ENCODE assay signal across 8 cellular contexts in the genomic region with DNA sequence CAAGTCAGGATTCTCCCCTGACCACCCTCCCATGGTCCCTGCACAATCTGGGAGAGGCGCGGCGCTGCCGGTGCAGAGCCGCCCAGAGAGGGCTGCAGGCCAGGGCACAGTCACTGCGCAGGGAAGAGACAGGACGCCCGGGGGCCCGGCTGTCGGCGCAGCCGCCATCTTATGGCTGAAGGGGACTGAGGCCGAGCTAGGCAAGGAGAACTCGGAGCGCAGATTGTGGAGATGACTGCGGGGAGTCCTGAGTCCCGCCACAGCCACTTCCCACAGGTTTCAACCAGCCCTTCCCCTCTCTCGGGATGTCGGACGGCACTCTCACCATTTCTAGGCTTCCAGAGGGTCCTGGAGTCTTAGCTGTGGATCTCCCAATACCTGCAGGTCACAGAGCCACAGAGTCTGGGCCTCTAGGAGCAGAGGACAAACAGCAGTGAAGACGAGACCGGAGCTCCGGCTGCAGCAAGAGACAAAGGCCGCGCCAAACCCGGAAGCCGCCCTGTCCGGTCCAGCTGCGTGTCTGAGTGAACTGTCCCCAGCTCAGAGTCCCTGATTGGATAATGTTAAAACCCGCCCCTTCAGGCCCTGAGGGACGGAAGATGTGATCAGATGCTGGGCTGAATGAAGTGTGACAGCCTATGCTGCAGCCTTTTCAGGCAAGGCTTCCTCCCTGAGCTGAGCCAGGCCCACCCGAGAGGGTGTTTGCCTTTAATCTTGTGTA. TPM values are rescaled to one million over a fixed set of nuclear protein-coding genes. Genes with fewer than 3 reads are reported as not detected.
DNase-seq lines count a peak whose midpoint lies in the region; ATAC-seq lines count a peak whose summit lies in the region.

A gene (minus strand): TSS at position 526 of the 721 bp plus-strand sequence. CDS start 198 bp downstream, at position 328.

- CTCF ChIA-PET in CD8-positive, alpha-beta memory T cell (lab: Charles Lee) = interaction anchor here (0.9 to 2.0 kb wide), 6 partner anchors 12 to 177 kb away, joined by 3 to 7 read pairs (median 6); a partner anchor contains a TSS

- H3K4me1 ChIP-seq in CD8-positive, alpha-beta memory T cell (ENCODE audit: insufficient read depth, low read length) = peaks cover 15% of the 10 kb centered on the region
- H3K4me1 ChIP-seq in endocrine pancreas (ENCODE audit: control insufficient read depth, insufficient read depth, low read length) = no peaks in the 10 kb centered on the region

- peaks cover 13 to 47% (median 15%) of the 10 kb centered on the region in 3 donors for H3K36me3 Mint-ChIP-seq in CD8-positive, alpha-beta memory T cell

- peak within 1 kb of the TSS; percentile 80 for H3K9ac ChIP-seq in endocrine pancreas (ENCODE audit: control insufficient read depth, insufficient read depth, low read length)

- ATAC-seq in GM19468 (IDR thresholded peaks at IDR 0.05; ENCODE audit: extremely low read depth, unreplicated experiment) = peak; percentile 98

- POLR2A ChIA-PET in CD8-positive, alpha-beta memory T cell (lab: Charles Lee) = interaction anchor here (1.3 to 1.9 kb wide), 6 partner anchors 30 to 905 kb away, joined by 6 to 22 read pairs (median 10); a partner anchor contains a TSS

- no peaks in the 10 kb centered on the region for H3K27me3 Mint-ChIP-seq in CD8-positive, alpha-beta memory T cell

- H3K4me1 Mint-ChIP-seq in CD8-positive, alpha-beta memory T cell = peaks cover 44 to 55% (median 50%) of the 10 kb centered on the region in 3 donors

- peak within 1 kb of the TSS; percentile 96 for H3K27ac ChIP-seq in CD8-positive, alpha-beta memory T cell (ENCODE audit: low read depth, low read length)

- DNase-seq in CD8-positive, alpha-beta memory T cell = peak; percentile 60 to 82 (median 75)
- DNase-seq in HS-5 (ENCODE audit: low read depth) (peak; percentile 58), NOMO-1 treated with dmso at 0.1 percent for 144 hours (lab: John Stamatoyannopoulos, UW; ENCODE audit: unreplicated experiment) (peak; percentile 76), mesenteric fat pad (ENCODE audit: low spot score) (peak; percentile 92)
- peak; percentile 45 to 57 (median 54) for DNase-seq in activated CD8-positive, alpha-beta memory T cell treated with anti-CD3 and anti-CD28 coated beads for 48 hours (ENCODE audit: low read depth in 2 of 3, low spot score in 2 of 3)
- DNase-seq in stimulated activated CD8-positive, alpha-beta memory T cell treated with anti-CD3 and anti-CD28 coated beads, Interleukin-15, amount 100 ng/mL, for 24 hours (ENCODE audit: low read depth) = peak; percentile 37

- peak within 1 kb of the TSS; percentile 95 to 99 (median 98) for H3K4me3 Mint-ChIP-seq in CD8-positive, alpha-beta memory T cell

- H3K36me3 ChIP-seq in CD8-positive, alpha-beta memory T cell (ENCODE audit: insufficient read depth, low read length) = peaks cover 4% of the 10 kb centered on the region
- H3K36me3 ChIP-seq in endocrine pancreas (ENCODE audit: control insufficient read depth, insufficient read depth, low read length) = peaks cover 4% of the 10 kb centered on the region

- H3K9me3 Mint-ChIP-seq in CD8-positive, alpha-beta memory T cell = peaks cover 0 to 8% (median 2%) of the 10 kb centered on the region in 5 donors

- H3K27ac Mint-ChIP-seq in CD8-positive, alpha-beta memory T cell = peak within 1 kb of the TSS; percentile 97 to 99 (median 98)

- H3K4me3 ChIP-seq in CD8-positive, alpha-beta memory T cell (ENCODE audit: low read length) = peak within 1 kb of the TSS; percentile 88
- H3K4me3 ChIP-seq in endocrine pancreas (ENCODE audit: control insufficient read depth, insufficient read depth, low read length) = peak within 1 kb of the TSS; percentile 76

- no peaks in the 10 kb centered on the region for H3K27me3 ChIP-seq in CD8-positive, alpha-beta memory T cell (ENCODE audit: insufficient read depth, low read length, poor library complexity, severe bottlenecking)
- H3K27me3 ChIP-seq in endocrine pancreas (ENCODE audit: control insufficient read depth, insufficient read depth, low read length) = no peaks in the 10 kb centered on the region

- no peaks in the 10 kb centered on the region for H3K9me3 ChIP-seq in CD8-positive, alpha-beta memory T cell (ENCODE audit: low read length)
- no peaks in the 10 kb centered on the region for H3K9me3 ChIP-seq in endocrine pancreas (ENCODE audit: control insufficient read depth, low read length)

RNA-seq across cellular contexts. Expression of the gene that starts here (rescaled TPM):
- total RNA-seq in CD8-positive, alpha-beta memory T cell = 10 to 100 TPM; 11.5 to 13.3 TPM
- 8.0 TPM for polyA plus RNA-seq in CD8-positive, alpha-beta memory T cell
- total RNA-seq in mesenteric fat pad = 11.0 TPM

Comparison
In these comparisons a context has a peak if more than half of its experiments do, and no peak if none do; other contexts are left out.
1. Peak in every context shown above with its lines: DNase-seq, ATAC-seq, H3K4me3 ChIP-seq and H3K27ac ChIP-seq.
2. DNase-seq: peak in every context shown above with its lines; median percentile 92 in mesenteric fat pad; 76 in NOMO-1 treated with dmso at 0.1 percent for 144 hours; 75 in CD8-positive, alpha-beta memory T cell; 58 in HS-5; 54 in activated CD8-positive, alpha-beta memory T cell treated with anti-CD3 and anti-CD28 coated beads for 48 hours; 37 in stimulated activated CD8-positive, alpha-beta memory T cell treated with anti-CD3 and anti-CD28 coated beads, Interleukin-15, amount 100 ng/mL, for 24 hours.